Comparison of ENCODE assay signal across 11 cellular contexts in genomic region chr3:154060606-154061380, GRCh38.
DNase-seq lines count a peak whose midpoint lies in the region; ATAC-seq and TF ChIP-seq lines count a peak whose summit lies in the region.
"Had no signal": no experiment of that assay in that cellular context is flagged by ENCODE, and none has a peak within 500 bp of the region (broad histone marks: within the 10 kb centered on the region; RNA-seq: fewer than 3 reads in every experiment).

No MANE protein-coding gene starts in this region.

- peaks cover 7% of the 10 kb centered on the region for H3K4me1 Mint-ChIP-seq in osteocyte (ENCODE audit: unreplicated experiment)
- no peaks in the 10 kb centered on the region for H3K4me1 Mint-ChIP-seq in stimulated activated naive CD8-positive, alpha-beta T cell treated with anti-CD3 and anti-CD28 coated beads, Interleukin-15, amount 100 ng/mL, for 72 hours

- in situ Hi-C loops in astrocyte of the spinal cord (cut with HindIII; ENCODE audit: low sequenced_read_pairs), result no loop called here

- H3K27me3 Mint-ChIP-seq in osteocyte (ENCODE audit: unreplicated experiment), result no peaks in the 10 kb centered on the region
- H3K27me3 Mint-ChIP-seq in stimulated activated naive CD8-positive, alpha-beta T cell treated with anti-CD3 and anti-CD28 coated beads, Interleukin-15, amount 100 ng/mL, for 72 hours, result no peaks in the 10 kb centered on the region

- TF ChIP-seq CTCF in astrocyte of the spinal cord (IDR thresholded peaks at IDR 0.05; ENCODE audit: low read depth, low read length), result no peak
- TF ChIP-seq CTCF in osteocyte (IDR thresholded peaks at IDR 0.05), result no peak

- no peaks in the 10 kb centered on the region for H3K9me3 Mint-ChIP-seq in osteocyte (ENCODE audit: unreplicated experiment)
- no peaks in the 10 kb centered on the region for H3K9me3 Mint-ChIP-seq in stimulated activated naive CD8-positive, alpha-beta T cell treated with anti-CD3 and anti-CD28 coated beads, Interleukin-15, amount 100 ng/mL, for 72 hours

- peak overlapping the region; percentile 80 for H3K27ac Mint-ChIP-seq in osteocyte (ENCODE audit: unreplicated experiment)
- no peak overlapping the region for H3K27ac Mint-ChIP-seq in stimulated activated naive CD8-positive, alpha-beta T cell treated with anti-CD3 and anti-CD28 coated beads, Interleukin-15, amount 100 ng/mL, for 72 hours

- no peaks in the 10 kb centered on the region for H3K36me3 Mint-ChIP-seq in osteocyte (ENCODE audit: unreplicated experiment)

- no peak overlapping the region for H3K4me3 Mint-ChIP-seq in osteocyte (ENCODE audit: unreplicated experiment)
- H3K4me3 Mint-ChIP-seq in stimulated activated naive CD8-positive, alpha-beta T cell treated with anti-CD3 and anti-CD28 coated beads, Interleukin-15, amount 100 ng/mL, for 72 hours, result no peak overlapping the region

- no peak overlapping the region for H3K4me3 ChIP-seq in astrocyte of the spinal cord (ENCODE audit: low read depth, low read length)

- ATAC-seq in left cardiac atrium (peak; percentile 95), GM19395 (IDR thresholded peaks at IDR 0.05; ENCODE audit: unreplicated experiment) (no peak)
- ATAC-seq in stimulated activated naive CD8-positive, alpha-beta T cell treated with anti-CD3 and anti-CD28 coated beads, Interleukin-15, amount 100 ng/mL, for 72 hours, result no peak
- ATAC-seq: HCT116 had no signal

- DNase-seq in AG20443 (ENCODE audit: low spot score), result peak; percentile 34
- DNase-seq in astrocyte of the spinal cord (ENCODE audit: low read depth, low spot score), result peak; percentile 79
- DNase-seq in left cardiac atrium, result no peak
- no peak for DNase-seq in osteocyte (ENCODE audit: extremely low spot score, unreplicated experiment)
- DNase-seq in stimulated activated naive CD8-positive, alpha-beta T cell treated with anti-CD3 and anti-CD28 coated beads, Interleukin-15, amount 100 ng/mL, for 72 hours, result no peak
- no peak for DNase-seq in SIG-M5 treated with dmso at 0.1 percent for 504 hours (lab: John Stamatoyannopoulos, UW; ENCODE audit: unreplicated experiment)
- DNase-seq in NCI-H345 treated with DMSO at 0.1 percent for 48 hours (lab: John Stamatoyannopoulos, UW; ENCODE audit: unreplicated experiment), result no peak
- DNase-seq: activated effector memory CD4-positive, alpha-beta T cell treated with anti-CD3 and anti-CD28 coated beads, Interleukin-2, amount 50 U/mL, for 16 hours; NCI-H2227 treated with DMSO at 0.1 percent for 48 hours had no signal

- intact Hi-C loops in left cardiac atrium (cut with DNase I), result no loop called here

Comparison
In these comparisons a context has a peak if more than half of its experiments do, and no peak if none do; other contexts are left out.
1. DNase-seq: peak in AG20443 (single experiment) and astrocyte of the spinal cord (single experiment); none in left cardiac atrium (single experiment), osteocyte (single experiment), stimulated activated naive CD8-positive, alpha-beta T cell treated with anti-CD3 and anti-CD28 coated beads, Interleukin-15, amount 100 ng/mL, for 72 hours (0 of 2), SIG-M5 treated with dmso at 0.1 percent for 504 hours (single experiment) and NCI-H345 treated with DMSO at 0.1 percent for 48 hours (single experiment).
2. ATAC-seq: peak in left cardiac atrium (2 of 2); none in GM19395 (single experiment) and stimulated activated naive CD8-positive, alpha-beta T cell treated with anti-CD3 and anti-CD28 coated beads, Interleukin-15, amount 100 ng/mL, for 72 hours (single experiment).